2 cellular contexts compared by ENCODE assay signal in genomic region chr7:20307119-20307518, GRCh38.
TF ChIP-seq lines count a peak whose summit lies in the region.

No MANE protein-coding gene starts in this region.

TF ChIP-seq in HepG2, 621 proteins besides CTCF, POLR2A, EP300 and RAD21:
- TF ChIP-seq RFX3 (CRISPR knock-in tag; IDR thresholded peaks at IDR 0.05) (peak; percentile 30; the same call in 1 of the 2 replicates), SYNCRIP (IDR thresholded peaks at IDR 0.05; ENCODE audit: insufficient read depth, low read depth, low read length) (no peak)

TF ChIP-seq in GM12878, 131 proteins besides CTCF, POLR2A, EP300 and RAD21:
- TF ChIP-seq KDM1A (IDR thresholded peaks at IDR 0.05; ENCODE audit: borderline replicate concordance) (no peak), POU2F2 (IDR thresholded peaks at IDR 0.05; ENCODE audit: borderline replicate concordance, low read depth, low read length) (no peak), ZBTB4 (CRISPR knock-in tag; IDR thresholded peaks at IDR 0.05) (no peak), NKRF (conservative IDR thresholded peaks at IDR 0.05) (no peak), MTA2 (IDR thresholded peaks at IDR 0.05; ENCODE audit: low read depth) (peak; percentile 20; the same call in 1 of the 2 replicates), MYC (IDR thresholded peaks at IDR 0.05; ENCODE audit: insufficient read depth, insufficient read length, insufficient replicate concordance, low read length, severe bottlenecking) (no peak), EZH2 (IDR thresholded peaks at IDR 0.05; ENCODE audit: borderline replicate concordance, control insufficient read depth, low read depth, low read length) (no peak), ESRRA (IDR thresholded peaks at IDR 0.05; ENCODE audit: low read length) (no peak), ZBTB40 (IDR thresholded peaks at IDR 0.05; ENCODE audit: borderline replicate concordance) (peak; percentile 70; the same call in 1 of the 2 replicates), MEF2B (IDR thresholded peaks at IDR 0.05; ENCODE audit: partially characterized antibody, poor library complexity, severe bottlenecking) (peak; percentile 63), SMARCA5 (IDR thresholded peaks at IDR 0.05) (0 out of 2 replicates have a peak, but pooled peaks have one; percentile 16), MTA3 (IDR thresholded peaks at IDR 0.05; ENCODE audit: borderline replicate concordance, low read length) (no peak), ZNF384 (IDR thresholded peaks at IDR 0.05; ENCODE audit: borderline replicate concordance, low read depth, low read length) (peak; percentile 53; the same call in 1 of the 2 replicates), FOXK2 (IDR thresholded peaks at IDR 0.05) (no peak), BMI1 (IDR thresholded peaks at IDR 0.05; ENCODE audit: borderline replicate concordance) (peak; percentile 99), USF1 (IDR thresholded peaks at IDR 0.05; ENCODE audit: borderline replicate concordance, extremely low read length, insufficient read depth, low read depth, low read length) (no peak), WRNIP1 (IDR thresholded peaks at IDR 0.05; ENCODE audit: borderline replicate concordance, low read depth, low read length) (no peak), CREB1 (IDR thresholded peaks at IDR 0.05; ENCODE audit: low read depth) (no peak), NRF1 (conservative IDR thresholded peaks at IDR 0.05; ENCODE audit: low read depth, low read length) (no peak), KLF5 (IDR thresholded peaks at IDR 0.05; ENCODE audit: partially characterized antibody) (no peak), SMAD1 (IDR thresholded peaks at IDR 0.05; ENCODE audit: low read depth, partially characterized antibody) (peak; percentile 54), MXI1 (IDR thresholded peaks at IDR 0.05; ENCODE audit: low read depth, low read length) (peak; percentile 94), PML (IDR thresholded peaks at IDR 0.05; ENCODE audit: low read length) (no peak), ZNF24 (IDR thresholded peaks at IDR 0.05) (peak; percentile 52; the same call in 1 of the 2 replicates), RELA (IDR thresholded peaks at IDR 0.05; ENCODE audit: borderline replicate concordance, partially characterized antibody) (no peak)
- TF ChIP-seq, protein P1, sequence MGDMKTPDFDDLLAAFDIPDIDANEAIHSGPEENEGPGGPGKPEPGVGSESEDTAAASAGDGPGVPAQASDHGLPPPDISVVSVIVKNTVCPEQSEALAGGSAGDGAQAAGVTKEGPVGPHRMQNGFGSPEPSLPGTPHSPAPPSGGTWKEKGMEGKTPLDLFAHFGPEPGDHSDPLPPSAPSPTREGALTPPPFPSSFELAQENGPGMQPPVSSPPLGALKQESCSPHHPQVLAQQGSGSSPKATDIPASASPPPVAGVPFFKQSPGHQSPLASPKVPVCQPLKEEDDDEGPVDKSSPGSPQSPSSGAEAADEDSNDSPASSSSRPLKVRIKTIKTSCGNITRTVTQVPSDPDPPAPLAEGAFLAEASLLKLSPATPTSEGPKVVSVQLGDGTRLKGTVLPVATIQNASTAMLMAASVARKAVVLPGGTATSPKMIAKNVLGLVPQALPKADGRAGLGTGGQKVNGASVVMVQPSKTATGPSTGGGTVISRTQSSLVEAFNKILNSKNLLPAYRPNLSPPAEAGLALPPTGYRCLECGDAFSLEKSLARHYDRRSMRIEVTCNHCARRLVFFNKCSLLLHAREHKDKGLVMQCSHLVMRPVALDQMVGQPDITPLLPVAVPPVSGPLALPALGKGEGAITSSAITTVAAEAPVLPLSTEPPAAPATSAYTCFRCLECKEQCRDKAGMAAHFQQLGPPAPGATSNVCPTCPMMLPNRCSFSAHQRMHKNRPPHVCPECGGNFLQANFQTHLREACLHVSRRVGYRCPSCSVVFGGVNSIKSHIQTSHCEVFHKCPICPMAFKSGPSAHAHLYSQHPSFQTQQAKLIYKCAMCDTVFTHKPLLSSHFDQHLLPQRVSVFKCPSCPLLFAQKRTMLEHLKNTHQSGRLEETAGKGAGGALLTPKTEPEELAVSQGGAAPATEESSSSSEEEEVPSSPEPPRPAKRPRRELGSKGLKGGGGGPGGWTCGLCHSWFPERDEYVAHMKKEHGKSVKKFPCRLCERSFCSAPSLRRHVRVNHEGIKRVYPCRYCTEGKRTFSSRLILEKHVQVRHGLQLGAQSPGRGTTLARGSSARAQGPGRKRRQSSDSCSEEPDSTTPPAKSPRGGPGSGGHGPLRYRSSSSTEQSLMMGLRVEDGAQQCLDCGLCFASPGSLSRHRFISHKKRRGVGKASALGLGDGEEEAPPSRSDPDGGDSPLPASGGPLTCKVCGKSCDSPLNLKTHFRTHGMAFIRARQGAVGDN (IDR thresholded peaks at IDR 0.05), result peak; percentile 77
- TF ChIP-seq, protein P2, sequence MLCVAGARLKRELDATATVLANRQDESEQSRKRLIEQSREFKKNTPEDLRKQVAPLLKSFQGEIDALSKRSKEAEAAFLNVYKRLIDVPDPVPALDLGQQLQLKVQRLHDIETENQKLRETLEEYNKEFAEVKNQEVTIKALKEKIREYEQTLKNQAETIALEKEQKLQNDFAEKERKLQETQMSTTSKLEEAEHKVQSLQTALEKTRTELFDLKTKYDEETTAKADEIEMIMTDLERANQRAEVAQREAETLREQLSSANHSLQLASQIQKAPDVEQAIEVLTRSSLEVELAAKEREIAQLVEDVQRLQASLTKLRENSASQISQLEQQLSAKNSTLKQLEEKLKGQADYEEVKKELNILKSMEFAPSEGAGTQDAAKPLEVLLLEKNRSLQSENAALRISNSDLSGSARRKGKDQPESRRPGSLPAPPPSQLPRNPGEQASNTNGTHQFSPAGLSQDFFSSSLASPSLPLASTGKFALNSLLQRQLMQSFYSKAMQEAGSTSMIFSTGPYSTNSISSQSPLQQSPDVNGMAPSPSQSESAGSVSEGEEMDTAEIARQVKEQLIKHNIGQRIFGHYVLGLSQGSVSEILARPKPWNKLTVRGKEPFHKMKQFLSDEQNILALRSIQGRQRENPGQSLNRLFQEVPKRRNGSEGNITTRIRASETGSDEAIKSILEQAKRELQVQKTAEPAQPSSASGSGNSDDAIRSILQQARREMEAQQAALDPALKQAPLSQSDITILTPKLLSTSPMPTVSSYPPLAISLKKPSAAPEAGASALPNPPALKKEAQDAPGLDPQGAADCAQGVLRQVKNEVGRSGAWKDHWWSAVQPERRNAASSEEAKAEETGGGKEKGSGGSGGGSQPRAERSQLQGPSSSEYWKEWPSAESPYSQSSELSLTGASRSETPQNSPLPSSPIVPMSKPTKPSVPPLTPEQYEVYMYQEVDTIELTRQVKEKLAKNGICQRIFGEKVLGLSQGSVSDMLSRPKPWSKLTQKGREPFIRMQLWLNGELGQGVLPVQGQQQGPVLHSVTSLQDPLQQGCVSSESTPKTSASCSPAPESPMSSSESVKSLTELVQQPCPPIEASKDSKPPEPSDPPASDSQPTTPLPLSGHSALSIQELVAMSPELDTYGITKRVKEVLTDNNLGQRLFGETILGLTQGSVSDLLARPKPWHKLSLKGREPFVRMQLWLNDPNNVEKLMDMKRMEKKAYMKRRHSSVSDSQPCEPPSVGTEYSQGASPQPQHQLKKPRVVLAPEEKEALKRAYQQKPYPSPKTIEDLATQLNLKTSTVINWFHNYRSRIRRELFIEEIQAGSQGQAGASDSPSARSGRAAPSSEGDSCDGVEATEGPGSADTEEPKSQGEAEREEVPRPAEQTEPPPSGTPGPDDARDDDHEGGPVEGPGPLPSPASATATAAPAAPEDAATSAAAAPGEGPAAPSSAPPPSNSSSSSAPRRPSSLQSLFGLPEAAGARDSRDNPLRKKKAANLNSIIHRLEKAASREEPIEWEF (IDR thresholded peaks at IDR 0.05; ENCODE audit: insufficient replicate concordance, low read depth, low read length), result peak; percentile 22
- TF ChIP-seq, protein P3, sequence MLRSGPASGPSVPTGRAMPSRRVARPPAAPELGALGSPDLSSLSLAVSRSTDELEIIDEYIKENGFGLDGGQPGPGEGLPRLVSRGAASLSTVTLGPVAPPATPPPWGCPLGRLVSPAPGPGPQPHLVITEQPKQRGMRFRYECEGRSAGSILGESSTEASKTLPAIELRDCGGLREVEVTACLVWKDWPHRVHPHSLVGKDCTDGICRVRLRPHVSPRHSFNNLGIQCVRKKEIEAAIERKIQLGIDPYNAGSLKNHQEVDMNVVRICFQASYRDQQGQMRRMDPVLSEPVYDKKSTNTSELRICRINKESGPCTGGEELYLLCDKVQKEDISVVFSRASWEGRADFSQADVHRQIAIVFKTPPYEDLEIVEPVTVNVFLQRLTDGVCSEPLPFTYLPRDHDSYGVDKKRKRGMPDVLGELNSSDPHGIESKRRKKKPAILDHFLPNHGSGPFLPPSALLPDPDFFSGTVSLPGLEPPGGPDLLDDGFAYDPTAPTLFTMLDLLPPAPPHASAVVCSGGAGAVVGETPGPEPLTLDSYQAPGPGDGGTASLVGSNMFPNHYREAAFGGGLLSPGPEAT (IDR thresholded peaks at IDR 0.05; ENCODE audit: low read depth), result 0 out of 2 replicates have a peak, but pooled peaks have one; percentile 29
